ENCODE assay signal across 9 cellular contexts in the genomic region with DNA sequence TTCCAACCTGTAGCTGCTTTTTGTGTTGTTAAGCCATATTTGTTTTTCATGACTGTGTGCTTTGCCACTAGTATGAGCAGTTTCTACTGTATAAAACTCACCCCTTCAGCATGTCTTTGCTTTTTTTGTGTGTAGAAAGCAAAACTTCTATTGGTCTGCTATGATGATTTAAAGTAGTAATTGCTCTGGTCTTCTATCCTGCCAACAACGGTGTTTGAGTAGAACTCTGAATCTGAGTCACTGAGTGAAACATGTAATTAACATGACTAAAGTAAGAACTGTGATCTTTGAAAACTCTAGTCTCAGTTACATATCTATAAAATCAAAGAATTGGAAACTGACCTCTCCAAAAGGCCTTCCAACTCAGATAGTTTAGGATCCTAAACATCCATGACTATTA.
DNase-seq lines count a peak whose midpoint lies in the region; ATAC-seq and TF ChIP-seq lines count a peak whose summit lies in the region.
"Had no signal": no experiment of that assay in that cellular context is flagged by ENCODE, and none has a peak within 500 bp of the region (broad histone marks: within the 10 kb centered on the region; RNA-seq: fewer than 3 reads in every experiment).

No MANE protein-coding gene starts in this region.

- CTCF ChIA-PET in RWPE1 (lab: Yijun Ruan, JAX), result interaction anchor here (1.7 kb wide), 1 partner anchor 35 kb away, joined by 7 read pairs; no protein-coding TSS in a partner anchor

- H3K27me3 Mint-ChIP-seq in chondrocyte (ENCODE audit: low read depth), result peaks cover 6% of the 10 kb centered on the region

- peak overlapping the region; percentile 84 to 85 for H3K27ac ChIP-seq in mucosa of rectum (ENCODE audit: low read depth in 2 of 2, low read length in 2 of 2)
- no peak overlapping the region for H3K27ac ChIP-seq in RWPE1
- no peak overlapping the region for H3K27ac ChIP-seq in spleen

- H3K9me3 Mint-ChIP-seq in chondrocyte (ENCODE audit: low read depth), result no peaks in the 10 kb centered on the region

- H3K4me3 ChIP-seq in mucosa of rectum (ENCODE audit: low read length in 2 of 2) (no peak overlapping the region), spleen (no peak overlapping the region)
- H3K4me3 ChIP-seq: K562 had no signal

- H3K27ac Mint-ChIP-seq in chondrocyte (ENCODE audit: unreplicated experiment), result no peak overlapping the region

- TF ChIP-seq POLR2A in spleen (IDR thresholded peaks at IDR 0.05), result no peak

- intact Hi-C loops in spleen (cut with DNase I; ENCODE audit: low total_unique reads), result no loop called here

- peaks cover 30% of the 10 kb centered on the region for H3K4me1 Mint-ChIP-seq in chondrocyte (ENCODE audit: low read depth)

- H3K27me3 ChIP-seq in mucosa of rectum (ENCODE audit: control insufficient read depth in 2 of 2, insufficient read depth in 2 of 2, low read length in 2 of 2) (no peaks in the 10 kb centered on the region), spleen (replicated peaks in 1 of 7) (no peaks in the 10 kb centered on the region)

- H3K36me3 Mint-ChIP-seq in chondrocyte (ENCODE audit: low read depth), result no peaks in the 10 kb centered on the region

- H3K4me1 ChIP-seq in mucosa of rectum (ENCODE audit: control insufficient read depth in 2 of 2, insufficient read depth in 2 of 2, low read length in 2 of 2) (peaks cover 9 to 31% of the 10 kb centered on the region in 2 donors), spleen (no peaks in the 10 kb centered on the region)

- H3K9ac ChIP-seq in mucosa of rectum (ENCODE audit: low read depth in 1 of 2, low read length in 2 of 2), result no peak overlapping the region

- no peaks in the 10 kb centered on the region for H3K9me3 ChIP-seq in mucosa of rectum (ENCODE audit: control insufficient read depth in 2 of 2, low read length in 2 of 2)
- H3K9me3 ChIP-seq in spleen, result no peaks in the 10 kb centered on the region

- ATAC-seq in GM18499 (IDR thresholded peaks at IDR 0.05; ENCODE audit: insufficient read depth, unreplicated experiment), result peak; percentile 67
- peak; percentile 63 for ATAC-seq in GM21529 (IDR thresholded peaks at IDR 0.05; ENCODE audit: unreplicated experiment)
- ATAC-seq in GM21423 (IDR thresholded peaks at IDR 0.05; ENCODE audit: unreplicated experiment), result no peak
- ATAC-seq: K562 had no signal

- POLR2A ChIA-PET in RWPE1 (lab: Yijun Ruan, JAX; ENCODE audit: low non-redundant PET), result no interaction called here

- H3K36me3 ChIP-seq in mucosa of rectum (ENCODE audit: control insufficient read depth in 2 of 2, insufficient read depth in 2 of 2, low read length in 2 of 2), result no peaks in the 10 kb centered on the region
- H3K36me3 ChIP-seq in spleen, result no peaks in the 10 kb centered on the region

- peak; percentile 72 for DNase-seq in NCI-H69 (lab: John Stamatoyannopoulos, UW)
- DNase-seq in RWPE1 (ENCODE audit: low spot score), result no peak
- DNase-seq in spleen, result no peak
- DNase-seq in chondrocyte (ENCODE audit: low spot score), result no peak

- WGBS in spleen, 5 donors, result 47 to 77% (median 70%) methylated on average over 1 of the region's 1 CpG

- TF ChIP-seq CTCF in RWPE1 (conservative IDR thresholded peaks at IDR 0.05; ENCODE audit: low read depth) (no peak), spleen (IDR thresholded peaks at IDR 0.05 in 8 of 11, conservative IDR thresholded peaks at IDR 0.05 in 3 of 11) (no peak), chondrocyte (IDR thresholded peaks at IDR 0.05) (no peak)

- no peak overlapping the region for H3K4me3 Mint-ChIP-seq in chondrocyte (ENCODE audit: unreplicated experiment)

Comparison
In these comparisons a context has a peak if more than half of its experiments do, and no peak if none do; other contexts are left out.
1. H3K27ac ChIP-seq: peak in mucosa of rectum (2 of 2); none in RWPE1 (single experiment) and spleen (0 of 8).